Comparison of ENCODE assay signal across 26 cellular contexts in the genomic region with DNA sequence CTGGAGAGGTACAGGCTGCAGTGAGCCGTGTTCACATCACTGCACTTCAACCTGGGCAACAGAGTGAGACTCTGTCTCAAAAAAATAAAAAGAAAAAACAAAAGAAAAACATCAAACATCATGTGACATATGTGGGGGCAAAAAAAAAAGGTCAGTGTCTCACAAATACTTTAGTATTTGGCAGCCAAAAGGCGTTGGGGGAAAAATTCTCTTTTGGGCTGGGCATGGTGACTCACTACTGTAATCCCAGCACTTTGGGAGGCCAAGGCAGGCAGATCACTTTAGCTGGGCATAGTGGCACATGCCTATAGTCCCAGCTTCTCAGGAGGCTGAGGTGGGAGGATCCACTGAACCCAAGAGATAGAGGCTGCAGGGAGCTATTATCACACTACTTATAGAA.
DNase-seq lines count a peak whose midpoint lies in the region; ATAC-seq and TF ChIP-seq lines count a peak whose summit lies in the region.
"Had no signal": no experiment of that assay in that cellular context is flagged by ENCODE, and none has a peak within 500 bp of the region (broad histone marks: within the 10 kb centered on the region; RNA-seq: fewer than 3 reads in every experiment).

No MANE protein-coding gene starts in this region.

- H3K4me3 Mint-ChIP-seq in stimulated activated naive CD8-positive, alpha-beta T cell treated with anti-CD3 and anti-CD28 coated beads, Interleukin-15, amount 100 ng/mL, for 72 hours = no peak overlapping the region
- H3K4me3 Mint-ChIP-seq: activated CD4-positive, alpha-beta T cell treated with anti-CD3 and anti-CD28 coated beads, Interleukin-2, amount 10 ng/mL, durations not matched to agents 7 days and 5 days; dendritic cell treated with granulocyte-macrophage colony-stimulating factor and Interleukin-4, amounts not matched to agents 40 ng/mL and 50 ng/mL, for 4 days; type B pancreatic cell had no signal

- peaks cover 10% of the 10 kb centered on the region for H3K4me1 Mint-ChIP-seq in stimulated activated naive CD8-positive, alpha-beta T cell treated with anti-CD3 and anti-CD28 coated beads, Interleukin-15, amount 100 ng/mL, for 72 hours
- H3K4me1 Mint-ChIP-seq: activated CD4-positive, alpha-beta T cell treated with anti-CD3 and anti-CD28 coated beads, Interleukin-2, amount 10 ng/mL, durations not matched to agents 7 days and 5 days had no signal

- DNase-seq in stimulated activated naive CD8-positive, alpha-beta T cell treated with anti-CD3 and anti-CD28 coated beads, Interleukin-15, amount 100 ng/mL, for 72 hours = no peak
- no peak for DNase-seq in stimulated activated naive CD8-positive, alpha-beta T cell treated with anti-CD3 and anti-CD28 coated beads, Interleukin-15, Interleukin-2, amounts not matched to agents 100 U/mL and 50 U/mL, for 24 hours
- DNase-seq in RWPE1 (ENCODE audit: low spot score) (no peak), fibroblast of mammary gland (ENCODE audit: low read depth) (peak; percentile 16), globus pallidus (ENCODE audit: low spot score) (no peak)
- DNase-seq: activated CD4-positive, alpha-beta T cell treated with anti-CD3 and anti-CD28 coated beads, Interleukin-2, amount 10 ng/mL, durations not matched to agents 7 days and 5 days; activated naive CD4-positive, alpha-beta T cell treated with Interleukin-2 at 50 U/mL for 16 hours; activated T-cell treated with anti-CD3 and anti-CD28 coated beads, Interleukin-2, amount 50 U/mL, for 48 hours; COR-L47; DMS79; KBM-7; left cardiac atrium; mesenchymal stem cell; MV-4-11; NCI-H510A treated with DMSO at 0.1 percent for 48 hours; occipital lobe; SJCRH30 had no signal

- H3K4me3 ChIP-seq in fibroblast of mammary gland (ENCODE audit: control insufficient read depth, low read depth, low read length) = no peak overlapping the region
- H3K4me3 ChIP-seq: A549, cardiac muscle cell, SJCRH30, skin epidermis had no signal

- H3K27me3 Mint-ChIP-seq in stimulated activated naive CD8-positive, alpha-beta T cell treated with anti-CD3 and anti-CD28 coated beads, Interleukin-15, amount 100 ng/mL, for 72 hours = no peaks in the 10 kb centered on the region
- H3K27me3 Mint-ChIP-seq: activated CD4-positive, alpha-beta T cell treated with anti-CD3 and anti-CD28 coated beads, Interleukin-2, amount 10 ng/mL, durations not matched to agents 7 days and 5 days; dendritic cell treated with granulocyte-macrophage colony-stimulating factor and Interleukin-4, amounts not matched to agents 40 ng/mL and 50 ng/mL, for 4 days; type B pancreatic cell had no signal

- peaks cover 1 to 5% of the 10 kb centered on the region in 2 donors for H3K9me3 Mint-ChIP-seq in stimulated activated naive CD8-positive, alpha-beta T cell treated with anti-CD3 and anti-CD28 coated beads, Interleukin-15, amount 100 ng/mL, for 72 hours
- H3K9me3 Mint-ChIP-seq: dendritic cell treated with granulocyte-macrophage colony-stimulating factor and Interleukin-4, amounts not matched to agents 40 ng/mL and 50 ng/mL, for 4 days had no signal

- peak overlapping the region; percentile 41 for H3K27ac ChIP-seq in RWPE1
- H3K27ac ChIP-seq: cardiac muscle cell, SJCRH30, skin epidermis had no signal

- CTCF ChIA-PET in RWPE1 (lab: Yijun Ruan, JAX) = no interaction called here

- no peak for TF ChIP-seq CTCF in RWPE1 (conservative IDR thresholded peaks at IDR 0.05; ENCODE audit: low read depth)
- TF ChIP-seq CTCF in fibroblast of mammary gland (conservative IDR thresholded peaks at IDR 0.05; ENCODE audit: control insufficient read depth, insufficient read depth, low read depth, low read length) = no peak

- H3K27ac Mint-ChIP-seq in stimulated activated naive CD8-positive, alpha-beta T cell treated with anti-CD3 and anti-CD28 coated beads, Interleukin-15, amount 100 ng/mL, for 72 hours = peak overlapping the region; percentile 30 to 79
- H3K27ac Mint-ChIP-seq: activated CD4-positive, alpha-beta T cell treated with anti-CD3 and anti-CD28 coated beads, Interleukin-2, amount 10 ng/mL, durations not matched to agents 7 days and 5 days; dendritic cell treated with granulocyte-macrophage colony-stimulating factor and Interleukin-4, amounts not matched to agents 40 ng/mL and 50 ng/mL, for 4 days; type B pancreatic cell had no signal

- no peak for ATAC-seq in stimulated activated naive CD8-positive, alpha-beta T cell treated with anti-CD3 and anti-CD28 coated beads, Interleukin-15, amount 100 ng/mL, for 72 hours
- no peak for ATAC-seq in stimulated activated naive CD8-positive, alpha-beta T cell treated with anti-CD3 and anti-CD28 coated beads, Interleukin-15, Interleukin-2, amounts not matched to agents 100 U/mL and 50 U/mL, for 24 hours
- no peak for ATAC-seq in activated CD4-positive, CD25-positive, alpha-beta regulatory T cell treated with anti-CD3 and anti-CD28 coated beads, Interleukin-2, amount 50 U/mL, for 24 hours
- ATAC-seq in GM21367 (IDR thresholded peaks at IDR 0.05; ENCODE audit: unreplicated experiment) (no peak), HG03571 (IDR thresholded peaks at IDR 0.05; ENCODE audit: unreplicated experiment) (no peak)
- ATAC-seq: Panc1 had no signal

- POLR2A ChIA-PET in RWPE1 (lab: Yijun Ruan, JAX; ENCODE audit: low non-redundant PET) = no interaction called here
